3 cellular contexts compared by ENCODE assay signal in genomic region chr1:162366149-162366548, GRCh38.
TF ChIP-seq lines count a peak whose summit lies in the region.

No MANE protein-coding gene starts in this region.

TF ChIP-seq in liver, 16 proteins besides CTCF, POLR2A, EP300 and RAD21:
- TF ChIP-seq YY1 (IDR thresholded peaks at IDR 0.05), result peak; percentile 80
- TF ChIP-seq HNF4G (IDR thresholded peaks at IDR 0.05), result no peak
- TF ChIP-seq MAX (IDR thresholded peaks at IDR 0.05), result no peak
- TF ChIP-seq, protein P1, sequence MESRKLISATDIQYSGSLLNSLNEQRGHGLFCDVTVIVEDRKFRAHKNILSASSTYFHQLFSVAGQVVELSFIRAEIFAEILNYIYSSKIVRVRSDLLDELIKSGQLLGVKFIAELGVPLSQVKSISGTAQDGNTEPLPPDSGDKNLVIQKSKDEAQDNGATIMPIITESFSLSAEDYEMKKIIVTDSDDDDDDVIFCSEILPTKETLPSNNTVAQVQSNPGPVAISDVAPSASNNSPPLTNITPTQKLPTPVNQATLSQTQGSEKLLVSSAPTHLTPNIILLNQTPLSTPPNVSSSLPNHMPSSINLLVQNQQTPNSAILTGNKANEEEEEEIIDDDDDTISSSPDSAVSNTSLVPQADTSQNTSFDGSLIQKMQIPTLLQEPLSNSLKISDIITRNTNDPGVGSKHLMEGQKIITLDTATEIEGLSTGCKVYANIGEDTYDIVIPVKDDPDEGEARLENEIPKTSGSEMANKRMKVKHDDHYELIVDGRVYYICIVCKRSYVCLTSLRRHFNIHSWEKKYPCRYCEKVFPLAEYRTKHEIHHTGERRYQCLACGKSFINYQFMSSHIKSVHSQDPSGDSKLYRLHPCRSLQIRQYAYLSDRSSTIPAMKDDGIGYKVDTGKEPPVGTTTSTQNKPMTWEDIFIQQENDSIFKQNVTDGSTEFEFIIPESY (IDR thresholded peaks at IDR 0.05), result no peak
- TF ChIP-seq SP1 (IDR thresholded peaks at IDR 0.05), result no peak
- no peak for TF ChIP-seq FOXA1 (IDR thresholded peaks at IDR 0.05)
- TF ChIP-seq RXRA (IDR thresholded peaks at IDR 0.05), result no peak
- peak in 1 of 2 donors; percentile 46 for TF ChIP-seq HNF4A (conservative IDR thresholded peaks at IDR 0.05)
- no peak for TF ChIP-seq REST (IDR thresholded peaks at IDR 0.05)
- no peak for TF ChIP-seq ATF3 (IDR thresholded peaks at IDR 0.05)
TF ChIP-seq in liver: peak in this region for 2.

TF ChIP-seq in HepG2, 621 proteins besides CTCF, POLR2A, EP300 and RAD21:
- no peak for TF ChIP-seq IRF2 (CRISPR knock-in tag; IDR thresholded peaks at IDR 0.05)
- TF ChIP-seq NR2F6 (IDR thresholded peaks at IDR 0.05), result no peak
- no peak for TF ChIP-seq NR2F6 (CRISPR knock-in tag; IDR thresholded peaks at IDR 0.05)
- no peak for TF ChIP-seq NCOA5 (CRISPR knock-in tag; IDR thresholded peaks at IDR 0.05)
- TF ChIP-seq HOXA5 (CRISPR knock-in tag; IDR thresholded peaks at IDR 0.05), result no peak
- TF ChIP-seq CBX1 (IDR thresholded peaks at IDR 0.05; ENCODE audit: low read depth), result no peak
- TF ChIP-seq ZNF841 (CRISPR knock-in tag; IDR thresholded peaks at IDR 0.05; ENCODE audit: borderline replicate concordance), result no peak
- TF ChIP-seq MEIS1 (CRISPR knock-in tag; IDR thresholded peaks at IDR 0.05; ENCODE audit: borderline replicate concordance), result no peak
- no peak for TF ChIP-seq PHF5A (CRISPR knock-in tag; IDR thresholded peaks at IDR 0.05; ENCODE audit: low read depth, unreplicated experiment)
- no peak for TF ChIP-seq ZBTB38 (CRISPR knock-in tag; IDR thresholded peaks at IDR 0.05)
- TF ChIP-seq SMARCE1 (IDR thresholded peaks at IDR 0.05; ENCODE audit: borderline replicate concordance), result no peak
- no peak for TF ChIP-seq RFX5 (IDR thresholded peaks at IDR 0.05; ENCODE audit: low read depth, low read length)
- TF ChIP-seq ZZZ3 (CRISPR knock-in tag; IDR thresholded peaks at IDR 0.05; ENCODE audit: borderline replicate concordance), result no peak
- no peak for TF ChIP-seq SAFB2 (CRISPR knock-in tag; IDR thresholded peaks at IDR 0.05; ENCODE audit: borderline replicate concordance, low read depth)

TF ChIP-seq in K562, 482 proteins besides CTCF, POLR2A, EP300 and RAD21:
- TF ChIP-seq, protein P2, sequence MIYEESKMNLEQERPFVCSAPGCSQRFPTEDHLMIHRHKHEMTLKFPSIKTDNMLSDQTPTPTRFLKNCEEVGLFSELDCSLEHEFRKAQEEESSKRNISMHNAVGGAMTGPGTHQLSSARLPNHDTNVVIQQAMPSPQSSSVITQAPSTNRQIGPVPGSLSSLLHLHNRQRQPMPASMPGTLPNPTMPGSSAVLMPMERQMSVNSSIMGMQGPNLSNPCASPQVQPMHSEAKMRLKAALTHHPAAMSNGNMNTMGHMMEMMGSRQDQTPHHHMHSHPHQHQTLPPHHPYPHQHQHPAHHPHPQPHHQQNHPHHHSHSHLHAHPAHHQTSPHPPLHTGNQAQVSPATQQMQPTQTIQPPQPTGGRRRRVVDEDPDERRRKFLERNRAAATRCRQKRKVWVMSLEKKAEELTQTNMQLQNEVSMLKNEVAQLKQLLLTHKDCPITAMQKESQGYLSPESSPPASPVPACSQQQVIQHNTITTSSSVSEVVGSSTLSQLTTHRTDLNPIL (CRISPR knock-in tag; IDR thresholded peaks at IDR 0.05), result no peak
- TF ChIP-seq FOS (IDR thresholded peaks at IDR 0.05; ENCODE audit: extremely low read depth, insufficient read length) (no peak), ZNF695 (CRISPR knock-in tag; IDR thresholded peaks at IDR 0.05) (no peak), E2F5 (CRISPR knock-in tag; IDR thresholded peaks at IDR 0.05) (no peak), ZNF408 (CRISPR knock-in tag; IDR thresholded peaks at IDR 0.05; ENCODE audit: low read depth) (no peak), SMARCA5 (IDR thresholded peaks at IDR 0.05) (no peak), ZNF717 (CRISPR knock-in tag; IDR thresholded peaks at IDR 0.05) (no peak), SMAD4 (CRISPR knock-in tag; conservative IDR thresholded peaks at IDR 0.05) (no peak), NFIX (CRISPR knock-in tag; IDR thresholded peaks at IDR 0.05; ENCODE audit: low read depth) (no peak), E2F8 (IDR thresholded peaks at IDR 0.05; ENCODE audit: low read depth, partially characterized antibody) (no peak), CEBPZ (IDR thresholded peaks at IDR 0.05; ENCODE audit: borderline replicate concordance, low read depth, low read length) (no peak), MAX (CRISPR knock-in tag; IDR thresholded peaks at IDR 0.05) (no peak), ARID2 (IDR thresholded peaks at IDR 0.05) (no peak), TEAD2 (tag; IDR thresholded peaks at IDR 0.05) (no peak), MTA1 (IDR thresholded peaks at IDR 0.05; ENCODE audit: borderline replicate concordance) (no peak), RBM25 (IDR thresholded peaks at IDR 0.05; ENCODE audit: low read depth, low read length, severe bottlenecking) (no peak), NBN (IDR thresholded peaks at IDR 0.05; ENCODE audit: low read depth) (no peak), TEAD4 (IDR thresholded peaks at IDR 0.05; ENCODE audit: low read length) (no peak), TEAD4 (CRISPR knock-in tag; IDR thresholded peaks at IDR 0.05; ENCODE audit: borderline replicate concordance) (no peak)
- TF ChIP-seq, protein P3, sequence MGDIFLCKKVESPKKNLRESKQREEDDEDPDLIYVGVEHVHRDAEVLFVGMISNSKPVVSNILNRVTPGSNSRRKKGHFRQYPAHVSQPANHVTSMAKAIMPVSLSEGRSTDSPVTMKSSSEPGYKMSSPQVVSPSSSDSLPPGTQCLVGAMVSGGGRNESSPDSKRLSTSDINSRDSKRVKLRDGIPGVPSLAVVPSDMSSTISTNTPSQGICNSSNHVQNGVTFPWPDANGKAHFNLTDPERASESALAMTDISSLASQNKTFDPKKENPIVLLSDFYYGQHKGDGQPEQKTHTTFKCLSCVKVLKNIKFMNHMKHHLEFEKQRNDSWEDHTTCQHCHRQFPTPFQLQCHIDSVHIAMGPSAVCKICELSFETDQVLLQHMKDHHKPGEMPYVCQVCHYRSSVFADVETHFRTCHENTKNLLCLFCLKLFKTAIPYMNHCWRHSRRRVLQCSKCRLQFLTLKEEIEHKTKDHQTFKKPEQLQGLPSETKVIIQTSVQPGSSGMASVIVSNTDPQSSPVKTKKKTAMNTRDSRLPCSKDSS (IDR thresholded peaks at IDR 0.05; ENCODE audit: low read depth, partially characterized antibody), result no peak
- TF ChIP-seq, protein P4, sequence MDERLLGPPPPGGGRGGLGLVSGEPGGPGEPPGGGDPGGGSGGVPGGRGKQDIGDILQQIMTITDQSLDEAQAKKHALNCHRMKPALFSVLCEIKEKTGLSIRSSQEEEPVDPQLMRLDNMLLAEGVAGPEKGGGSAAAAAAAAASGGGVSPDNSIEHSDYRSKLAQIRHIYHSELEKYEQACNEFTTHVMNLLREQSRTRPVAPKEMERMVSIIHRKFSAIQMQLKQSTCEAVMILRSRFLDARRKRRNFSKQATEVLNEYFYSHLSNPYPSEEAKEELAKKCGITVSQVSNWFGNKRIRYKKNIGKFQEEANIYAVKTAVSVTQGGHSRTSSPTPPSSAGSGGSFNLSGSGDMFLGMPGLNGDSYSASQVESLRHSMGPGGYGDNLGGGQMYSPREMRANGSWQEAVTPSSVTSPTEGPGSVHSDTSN (CRISPR knock-in tag; IDR thresholded peaks at IDR 0.05; ENCODE audit: low read depth), result no peak
- TF ChIP-seq, protein P4 (tag; conservative IDR thresholded peaks at IDR 0.05; ENCODE audit: low read depth), result no peak
TF ChIP-seq in K562: peak in this region for 0.
